17 cellular contexts compared by ENCODE assay signal in the genomic region with DNA sequence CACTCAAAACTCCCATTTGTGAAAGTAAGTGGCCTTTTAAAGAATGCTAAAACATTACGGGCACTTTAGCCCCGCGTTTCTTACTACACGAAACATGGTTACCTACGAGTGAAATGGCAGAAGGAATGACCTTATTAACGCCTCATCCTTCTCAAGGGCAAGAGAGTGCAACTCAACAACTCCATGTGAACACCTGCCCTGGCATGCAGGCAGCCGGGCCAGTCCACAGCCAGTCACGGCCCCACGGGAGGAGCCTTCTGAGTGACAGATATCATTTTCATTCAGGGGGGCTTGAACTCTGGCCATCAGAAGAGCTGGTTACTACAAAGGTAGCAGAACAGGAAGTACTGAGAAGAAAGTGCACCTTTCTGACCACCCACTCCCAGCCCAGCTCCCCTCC.
DNase-seq lines count a peak whose midpoint lies in the region; ATAC-seq lines count a peak whose summit lies in the region.
"Had no signal": no experiment of that assay in that cellular context is flagged by ENCODE, and none has a peak within 500 bp of the region (broad histone marks: within the 10 kb centered on the region; RNA-seq: fewer than 3 reads in every experiment).

No MANE protein-coding gene starts in this region.

- peaks cover 27% of the 10 kb centered on the region for H3K27me3 ChIP-seq in H7 (ENCODE audit: control insufficient read depth, insufficient read depth, low read length)
- H3K27me3 ChIP-seq in NT2/D1 (ENCODE audit: insufficient read depth, insufficient read length), result peaks cover 38% of the 10 kb centered on the region

- DNase-seq in H7, result peak; percentile 58
- DNase-seq in NT2/D1 (ENCODE audit: low read depth, low spot score), result no peak
- DNase-seq in islet precursor cell, result peak; percentile 26
- DNase-seq in posterior vena cava (ENCODE audit: low spot score), result peak; percentile 40
- DNase-seq: DND-41, GF-D8, GM23248, NCI-H1417, NCI-H187 treated with DMSO at 0.1 percent for 48 hours, NCI-H2171, NCI-H446, NCI-H69, RPMI8226 had no signal

- H3K4me3 ChIP-seq in H7 (ENCODE audit: insufficient read depth, low read depth, low read length) (peak overlapping the region; percentile 44), NT2/D1 (ENCODE audit: insufficient read length, low read depth) (peak overlapping the region; percentile 28)
- H3K4me3 ChIP-seq: GM23248 had no signal

- ATAC-seq in GM18502 (IDR thresholded peaks at IDR 0.05; ENCODE audit: poor library complexity, unreplicated experiment), result no peak
- no peak for ATAC-seq in HG03196 (IDR thresholded peaks at IDR 0.05; ENCODE audit: unreplicated experiment)
- ATAC-seq in HG03108 (IDR thresholded peaks at IDR 0.05; ENCODE audit: unreplicated experiment), result no peak
- no peak for ATAC-seq in HG02884 (IDR thresholded peaks at IDR 0.05; ENCODE audit: unreplicated experiment)

- intact Hi-C loops in posterior vena cava (cut with DNase I), result no loop called here

- H3K9ac ChIP-seq in NT2/D1 (ENCODE audit: insufficient read length, low read depth), result no peak overlapping the region
- H3K9ac ChIP-seq: GM23248 had no signal

- H3K4me1 ChIP-seq in NT2/D1 (ENCODE audit: insufficient read depth, insufficient read length), result no peaks in the 10 kb centered on the region

- H3K36me3 ChIP-seq in H7 (replicated peaks; ENCODE audit: control insufficient read depth, insufficient read depth, low read length) (no peaks in the 10 kb centered on the region), NT2/D1 (ENCODE audit: insufficient read depth, insufficient read length, low read length) (no peaks in the 10 kb centered on the region)

- H3K9me3 ChIP-seq in NT2/D1 (ENCODE audit: insufficient read depth, low read length), result 0 out of 2 replicates have a peak, but pooled peaks cover 6% of the 10 kb centered on the region
